In the genomic region with DNA sequence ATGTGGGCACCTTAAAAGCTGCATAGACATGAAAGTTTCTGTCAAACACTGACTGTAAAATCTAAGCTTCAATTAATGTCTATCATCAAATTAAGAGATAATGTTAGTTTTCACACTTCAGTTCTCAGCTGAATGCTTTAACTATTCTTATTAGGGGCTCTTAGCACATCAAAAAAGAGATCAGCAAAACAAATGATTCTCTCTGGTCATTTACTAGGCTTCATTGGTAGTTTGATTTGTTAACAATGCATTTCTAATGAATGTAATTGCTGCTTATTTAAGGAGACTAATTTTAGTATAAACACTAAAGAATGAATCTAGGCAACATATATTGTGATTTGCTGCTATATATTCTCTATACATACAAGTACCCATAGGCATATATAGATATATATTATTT, we compare ENCODE assay signal across 2 cellular contexts.
TF ChIP-seq lines count a peak whose summit lies in the region.

No MANE protein-coding gene starts in this region.

TF ChIP-seq in GM23338, 12 proteins besides CTCF, POLR2A, EP300 and RAD21 (continued from another document):
- TF ChIP-seq, protein P1, sequence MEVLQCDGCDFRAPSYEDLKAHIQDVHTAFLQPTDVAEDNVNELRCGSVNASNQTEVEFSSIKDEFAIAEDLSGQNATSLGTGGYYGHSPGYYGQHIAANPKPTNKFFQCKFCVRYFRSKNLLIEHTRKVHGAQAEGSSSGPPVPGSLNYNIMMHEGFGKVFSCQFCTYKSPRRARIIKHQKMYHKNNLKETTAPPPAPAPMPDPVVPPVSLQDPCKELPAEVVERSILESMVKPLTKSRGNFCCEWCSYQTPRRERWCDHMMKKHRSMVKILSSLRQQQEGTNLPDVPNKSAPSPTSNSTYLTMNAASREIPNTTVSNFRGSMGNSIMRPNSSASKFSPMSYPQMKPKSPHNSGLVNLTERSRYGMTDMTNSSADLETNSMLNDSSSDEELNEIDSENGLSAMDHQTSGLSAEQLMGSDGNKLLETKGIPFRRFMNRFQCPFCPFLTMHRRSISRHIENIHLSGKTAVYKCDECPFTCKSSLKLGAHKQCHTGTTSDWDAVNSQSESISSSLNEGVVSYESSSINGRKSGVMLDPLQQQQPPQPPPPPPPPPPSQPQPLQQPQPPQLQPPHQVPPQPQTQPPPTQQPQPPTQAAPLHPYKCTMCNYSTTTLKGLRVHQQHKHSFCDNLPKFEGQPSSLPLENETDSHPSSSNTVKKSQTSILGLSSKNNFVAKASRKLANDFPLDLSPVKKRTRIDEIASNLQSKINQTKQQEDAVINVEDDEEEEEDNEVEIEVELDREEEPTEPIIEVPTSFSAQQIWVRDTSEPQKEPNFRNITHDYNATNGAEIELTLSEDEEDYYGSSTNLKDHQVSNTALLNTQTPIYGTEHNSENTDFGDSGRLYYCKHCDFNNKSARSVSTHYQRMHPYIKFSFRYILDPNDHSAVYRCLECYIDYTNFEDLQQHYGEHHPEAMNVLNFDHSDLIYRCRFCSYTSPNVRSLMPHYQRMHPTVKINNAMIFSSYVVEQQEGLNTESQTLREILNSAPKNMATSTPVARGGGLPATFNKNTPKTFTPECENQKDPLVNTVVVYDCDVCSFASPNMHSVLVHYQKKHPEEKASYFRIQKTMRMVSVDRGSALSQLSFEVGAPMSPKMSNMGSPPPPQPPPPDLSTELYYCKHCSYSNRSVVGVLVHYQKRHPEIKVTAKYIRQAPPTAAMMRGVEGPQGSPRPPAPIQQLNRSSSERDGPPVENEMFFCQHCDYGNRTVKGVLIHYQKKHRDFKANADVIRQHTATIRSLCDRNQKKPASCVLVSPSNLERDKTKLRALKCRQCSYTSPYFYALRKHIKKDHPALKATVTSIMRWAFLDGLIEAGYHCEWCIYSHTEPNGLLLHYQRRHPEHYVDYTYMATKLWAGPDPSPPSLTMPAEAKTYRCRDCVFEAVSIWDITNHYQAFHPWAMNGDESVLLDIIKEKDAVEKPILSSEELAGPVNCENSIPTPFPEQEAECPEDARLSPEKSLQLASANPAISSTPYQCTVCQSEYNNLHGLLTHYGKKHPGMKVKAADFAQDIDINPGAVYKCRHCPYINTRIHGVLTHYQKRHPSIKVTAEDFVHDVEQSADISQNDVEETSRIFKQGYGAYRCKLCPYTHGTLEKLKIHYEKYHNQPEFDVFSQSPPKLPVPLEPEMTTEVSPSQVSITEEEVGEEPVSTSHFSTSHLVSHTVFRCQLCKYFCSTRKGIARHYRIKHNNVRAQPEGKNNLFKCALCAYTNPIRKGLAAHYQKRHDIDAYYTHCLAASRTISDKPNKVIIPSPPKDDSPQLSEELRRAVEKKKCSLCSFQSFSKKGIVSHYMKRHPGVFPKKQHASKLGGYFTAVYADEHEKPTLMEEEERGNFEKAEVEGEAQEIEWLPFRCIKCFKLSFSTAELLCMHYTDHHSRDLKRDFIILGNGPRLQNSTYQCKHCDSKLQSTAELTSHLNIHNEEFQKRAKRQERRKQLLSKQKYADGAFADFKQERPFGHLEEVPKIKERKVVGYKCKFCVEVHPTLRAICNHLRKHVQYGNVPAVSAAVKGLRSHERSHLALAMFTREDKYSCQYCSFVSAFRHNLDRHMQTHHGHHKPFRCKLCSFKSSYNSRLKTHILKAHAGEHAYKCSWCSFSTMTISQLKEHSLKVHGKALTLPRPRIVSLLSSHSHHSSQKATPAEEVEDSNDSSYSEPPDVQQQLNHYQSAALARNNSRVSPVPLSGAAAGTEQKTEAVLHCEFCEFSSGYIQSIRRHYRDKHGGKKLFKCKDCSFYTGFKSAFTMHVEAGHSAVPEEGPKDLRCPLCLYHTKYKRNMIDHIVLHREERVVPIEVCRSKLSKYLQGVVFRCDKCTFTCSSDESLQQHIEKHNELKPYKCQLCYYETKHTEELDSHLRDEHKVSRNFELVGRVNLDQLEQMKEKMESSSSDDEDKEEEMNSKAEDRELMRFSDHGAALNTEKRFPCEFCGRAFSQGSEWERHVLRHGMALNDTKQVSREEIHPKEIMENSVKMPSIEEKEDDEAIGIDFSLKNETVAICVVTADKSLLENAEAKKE (CRISPR knock-in tag; IDR thresholded peaks at IDR 0.05) = no peak
- TF ChIP-seq ETS1 (IDR thresholded peaks at IDR 0.05) = no peak
TF ChIP-seq in GM23338: peak in this region for 1.

TF ChIP-seq in H1, 55 proteins besides CTCF, POLR2A, EP300 and RAD21 (continued from another document):
- peak; percentile 26 for TF ChIP-seq NANOG (IDR thresholded peaks at IDR 0.05; ENCODE audit: insufficient read depth, low read depth, low read length, poor library complexity, severe bottlenecking)
